ENCODE assay signal across 1 cellular context in genomic region chr11:62786318-62787004, GRCh38.
TF ChIP-seq lines count a peak whose summit lies in the region.

No MANE protein-coding gene starts in this region.

TF ChIP-seq in HepG2, 621 proteins besides CTCF, POLR2A, EP300 and RAD21 (continued from another document and continues in another):
- TF ChIP-seq, protein P1, sequence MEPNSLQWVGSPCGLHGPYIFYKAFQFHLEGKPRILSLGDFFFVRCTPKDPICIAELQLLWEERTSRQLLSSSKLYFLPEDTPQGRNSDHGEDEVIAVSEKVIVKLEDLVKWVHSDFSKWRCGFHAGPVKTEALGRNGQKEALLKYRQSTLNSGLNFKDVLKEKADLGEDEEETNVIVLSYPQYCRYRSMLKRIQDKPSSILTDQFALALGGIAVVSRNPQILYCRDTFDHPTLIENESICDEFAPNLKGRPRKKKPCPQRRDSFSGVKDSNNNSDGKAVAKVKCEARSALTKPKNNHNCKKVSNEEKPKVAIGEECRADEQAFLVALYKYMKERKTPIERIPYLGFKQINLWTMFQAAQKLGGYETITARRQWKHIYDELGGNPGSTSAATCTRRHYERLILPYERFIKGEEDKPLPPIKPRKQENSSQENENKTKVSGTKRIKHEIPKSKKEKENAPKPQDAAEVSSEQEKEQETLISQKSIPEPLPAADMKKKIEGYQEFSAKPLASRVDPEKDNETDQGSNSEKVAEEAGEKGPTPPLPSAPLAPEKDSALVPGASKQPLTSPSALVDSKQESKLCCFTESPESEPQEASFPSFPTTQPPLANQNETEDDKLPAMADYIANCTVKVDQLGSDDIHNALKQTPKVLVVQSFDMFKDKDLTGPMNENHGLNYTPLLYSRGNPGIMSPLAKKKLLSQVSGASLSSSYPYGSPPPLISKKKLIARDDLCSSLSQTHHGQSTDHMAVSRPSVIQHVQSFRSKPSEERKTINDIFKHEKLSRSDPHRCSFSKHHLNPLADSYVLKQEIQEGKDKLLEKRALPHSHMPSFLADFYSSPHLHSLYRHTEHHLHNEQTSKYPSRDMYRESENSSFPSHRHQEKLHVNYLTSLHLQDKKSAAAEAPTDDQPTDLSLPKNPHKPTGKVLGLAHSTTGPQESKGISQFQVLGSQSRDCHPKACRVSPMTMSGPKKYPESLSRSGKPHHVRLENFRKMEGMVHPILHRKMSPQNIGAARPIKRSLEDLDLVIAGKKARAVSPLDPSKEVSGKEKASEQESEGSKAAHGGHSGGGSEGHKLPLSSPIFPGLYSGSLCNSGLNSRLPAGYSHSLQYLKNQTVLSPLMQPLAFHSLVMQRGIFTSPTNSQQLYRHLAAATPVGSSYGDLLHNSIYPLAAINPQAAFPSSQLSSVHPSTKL (CRISPR knock-in tag; IDR thresholded peaks at IDR 0.05) = 0 out of 2 replicates have a peak, but pooled peaks have one; percentile 19
- TF ChIP-seq ZSCAN31 (CRISPR knock-in tag; IDR thresholded peaks at IDR 0.05; ENCODE audit: low read depth) (no peak), IKZF1 (IDR thresholded peaks at IDR 0.05) (no peak), ZNF552 (CRISPR knock-in tag; IDR thresholded peaks at IDR 0.05; ENCODE audit: borderline replicate concordance) (0 out of 2 replicates have a peak, but pooled peaks have one; percentile 63), ISL2 (CRISPR knock-in tag; IDR thresholded peaks at IDR 0.05) (0 out of 2 replicates have a peak, but pooled peaks have one; percentile 29), ZNF143 (CRISPR knock-in tag; IDR thresholded peaks at IDR 0.05) (no peak), ZNF614 (CRISPR knock-in tag; IDR thresholded peaks at IDR 0.05; ENCODE audit: borderline replicate concordance) (no peak), LCORL (IDR thresholded peaks at IDR 0.05) (no peak), LCORL (CRISPR knock-in tag; IDR thresholded peaks at IDR 0.05) (peak; percentile 61), BRD4 (CRISPR knock-in tag; IDR thresholded peaks at IDR 0.05) (peak; percentile 45; the same call in 1 of the 2 replicates), ZNF674 (CRISPR knock-in tag; IDR thresholded peaks at IDR 0.05; ENCODE audit: low read depth) (no peak), ZNF639 (CRISPR knock-in tag; conservative IDR thresholded peaks at IDR 0.05) (peak; percentile 76), HES4 (CRISPR knock-in tag; IDR thresholded peaks at IDR 0.05; ENCODE audit: borderline replicate concordance) (no peak), JUND (CRISPR knock-in tag; IDR thresholded peaks at IDR 0.05) (0 out of 2 replicates have a peak, but pooled peaks have one; percentile 47), ZNF354B (CRISPR knock-in tag; IDR thresholded peaks at IDR 0.05) (no peak), ZNF3 (CRISPR knock-in tag; IDR thresholded peaks at IDR 0.05) (no peak), THRA (CRISPR knock-in tag; IDR thresholded peaks at IDR 0.05; ENCODE audit: borderline replicate concordance) (peak; percentile 67; the same call in 1 of the 2 replicates), ZC3H13 (CRISPR knock-in tag; IDR thresholded peaks at IDR 0.05) (no peak), E2F2 (CRISPR knock-in tag; IDR thresholded peaks at IDR 0.05; ENCODE audit: borderline replicate concordance) (no peak), RBFOX2 (IDR thresholded peaks at IDR 0.05; ENCODE audit: low read depth, low read length) (no peak)
- TF ChIP-seq, protein P2, sequence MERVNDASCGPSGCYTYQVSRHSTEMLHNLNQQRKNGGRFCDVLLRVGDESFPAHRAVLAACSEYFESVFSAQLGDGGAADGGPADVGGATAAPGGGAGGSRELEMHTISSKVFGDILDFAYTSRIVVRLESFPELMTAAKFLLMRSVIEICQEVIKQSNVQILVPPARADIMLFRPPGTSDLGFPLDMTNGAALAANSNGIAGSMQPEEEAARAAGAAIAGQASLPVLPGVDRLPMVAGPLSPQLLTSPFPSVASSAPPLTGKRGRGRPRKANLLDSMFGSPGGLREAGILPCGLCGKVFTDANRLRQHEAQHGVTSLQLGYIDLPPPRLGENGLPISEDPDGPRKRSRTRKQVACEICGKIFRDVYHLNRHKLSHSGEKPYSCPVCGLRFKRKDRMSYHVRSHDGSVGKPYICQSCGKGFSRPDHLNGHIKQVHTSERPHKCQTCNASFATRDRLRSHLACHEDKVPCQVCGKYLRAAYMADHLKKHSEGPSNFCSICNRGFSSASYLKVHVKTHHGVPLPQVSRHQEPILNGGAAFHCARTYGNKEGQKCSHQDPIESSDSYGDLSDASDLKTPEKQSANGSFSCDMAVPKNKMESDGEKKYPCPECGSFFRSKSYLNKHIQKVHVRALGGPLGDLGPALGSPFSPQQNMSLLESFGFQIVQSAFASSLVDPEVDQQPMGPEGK (CRISPR knock-in tag; IDR thresholded peaks at IDR 0.05) = peak; percentile 34; the same call in 1 of the 2 replicates
- TF ChIP-seq, protein P3, sequence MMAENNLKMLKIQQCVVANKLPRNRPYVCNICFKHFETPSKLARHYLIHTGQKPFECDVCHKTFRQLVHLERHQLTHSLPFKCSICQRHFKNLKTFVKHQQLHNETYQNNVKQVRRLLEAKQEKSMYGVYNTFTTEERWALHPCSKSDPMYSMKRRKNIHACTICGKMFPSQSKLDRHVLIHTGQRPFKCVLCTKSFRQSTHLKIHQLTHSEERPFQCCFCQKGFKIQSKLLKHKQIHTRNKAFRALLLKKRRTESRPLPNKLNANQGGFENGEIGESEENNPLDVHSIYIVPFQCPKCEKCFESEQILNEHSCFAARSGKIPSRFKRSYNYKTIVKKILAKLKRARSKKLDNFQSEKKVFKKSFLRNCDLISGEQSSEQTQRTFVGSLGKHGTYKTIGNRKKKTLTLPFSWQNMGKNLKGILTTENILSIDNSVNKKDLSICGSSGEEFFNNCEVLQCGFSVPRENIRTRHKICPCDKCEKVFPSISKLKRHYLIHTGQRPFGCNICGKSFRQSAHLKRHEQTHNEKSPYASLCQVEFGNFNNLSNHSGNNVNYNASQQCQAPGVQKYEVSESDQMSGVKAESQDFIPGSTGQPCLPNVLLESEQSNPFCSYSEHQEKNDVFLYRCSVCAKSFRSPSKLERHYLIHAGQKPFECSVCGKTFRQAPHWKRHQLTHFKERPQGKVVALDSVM (CRISPR knock-in tag; IDR thresholded peaks at IDR 0.05) = peak; percentile 64; the same call in 1 of the 2 replicates
- TF ChIP-seq, protein P4, sequence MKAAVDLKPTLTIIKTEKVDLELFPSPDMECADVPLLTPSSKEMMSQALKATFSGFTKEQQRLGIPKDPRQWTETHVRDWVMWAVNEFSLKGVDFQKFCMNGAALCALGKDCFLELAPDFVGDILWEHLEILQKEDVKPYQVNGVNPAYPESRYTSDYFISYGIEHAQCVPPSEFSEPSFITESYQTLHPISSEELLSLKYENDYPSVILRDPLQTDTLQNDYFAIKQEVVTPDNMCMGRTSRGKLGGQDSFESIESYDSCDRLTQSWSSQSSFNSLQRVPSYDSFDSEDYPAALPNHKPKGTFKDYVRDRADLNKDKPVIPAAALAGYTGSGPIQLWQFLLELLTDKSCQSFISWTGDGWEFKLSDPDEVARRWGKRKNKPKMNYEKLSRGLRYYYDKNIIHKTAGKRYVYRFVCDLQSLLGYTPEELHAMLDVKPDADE (CRISPR knock-in tag; IDR thresholded peaks at IDR 0.05) = 0 out of 2 replicates have a peak, but pooled peaks have one; percentile 3
- TF ChIP-seq, protein P5, sequence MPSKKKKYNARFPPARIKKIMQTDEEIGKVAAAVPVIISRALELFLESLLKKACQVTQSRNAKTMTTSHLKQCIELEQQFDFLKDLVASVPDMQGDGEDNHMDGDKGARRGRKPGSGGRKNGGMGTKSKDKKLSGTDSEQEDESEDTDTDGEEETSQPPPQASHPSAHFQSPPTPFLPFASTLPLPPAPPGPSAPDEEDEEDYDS (CRISPR knock-in tag; IDR thresholded peaks at IDR 0.05) = no peak
- TF ChIP-seq, protein P6, sequence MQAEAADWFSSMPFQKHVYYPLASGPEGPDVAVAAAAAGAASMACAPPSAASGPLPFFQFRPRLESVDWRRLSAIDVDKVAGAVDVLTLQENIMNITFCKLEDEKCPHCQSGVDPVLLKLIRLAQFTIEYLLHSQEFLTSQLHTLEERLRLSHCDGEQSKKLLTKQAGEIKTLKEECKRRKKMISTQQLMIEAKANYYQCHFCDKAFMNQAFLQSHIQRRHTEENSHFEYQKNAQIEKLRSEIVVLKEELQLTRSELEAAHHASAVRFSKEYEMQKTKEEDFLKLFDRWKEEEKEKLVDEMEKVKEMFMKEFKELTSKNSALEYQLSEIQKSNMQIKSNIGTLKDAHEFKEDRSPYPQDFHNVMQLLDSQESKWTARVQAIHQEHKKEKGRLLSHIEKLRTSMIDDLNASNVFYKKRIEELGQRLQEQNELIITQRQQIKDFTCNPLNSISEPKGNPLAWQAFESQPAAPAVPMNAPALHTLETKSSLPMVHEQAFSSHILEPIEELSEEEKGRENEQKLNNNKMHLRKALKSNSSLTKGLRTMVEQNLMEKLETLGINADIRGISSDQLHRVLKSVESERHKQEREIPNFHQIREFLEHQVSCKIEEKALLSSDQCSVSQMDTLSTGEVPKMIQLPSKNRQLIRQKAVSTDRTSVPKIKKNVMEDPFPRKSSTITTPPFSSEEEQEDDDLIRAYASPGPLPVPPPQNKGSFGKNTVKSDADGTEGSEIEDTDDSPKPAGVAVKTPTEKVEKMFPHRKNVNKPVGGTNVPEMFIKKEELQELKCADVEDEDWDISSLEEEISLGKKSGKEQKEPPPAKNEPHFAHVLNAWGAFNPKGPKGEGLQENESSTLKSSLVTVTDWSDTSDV (CRISPR knock-in tag; IDR thresholded peaks at IDR 0.05) = no peak
- TF ChIP-seq, protein P7, sequence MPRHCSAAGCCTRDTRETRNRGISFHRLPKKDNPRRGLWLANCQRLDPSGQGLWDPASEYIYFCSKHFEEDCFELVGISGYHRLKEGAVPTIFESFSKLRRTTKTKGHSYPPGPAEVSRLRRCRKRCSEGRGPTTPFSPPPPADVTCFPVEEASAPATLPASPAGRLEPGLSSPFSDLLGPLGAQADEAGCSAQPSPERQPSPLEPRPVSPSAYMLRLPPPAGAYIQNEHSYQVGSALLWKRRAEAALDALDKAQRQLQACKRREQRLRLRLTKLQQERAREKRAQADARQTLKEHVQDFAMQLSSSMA (CRISPR knock-in tag; IDR thresholded peaks at IDR 0.05) = no peak
- TF ChIP-seq, protein P8, sequence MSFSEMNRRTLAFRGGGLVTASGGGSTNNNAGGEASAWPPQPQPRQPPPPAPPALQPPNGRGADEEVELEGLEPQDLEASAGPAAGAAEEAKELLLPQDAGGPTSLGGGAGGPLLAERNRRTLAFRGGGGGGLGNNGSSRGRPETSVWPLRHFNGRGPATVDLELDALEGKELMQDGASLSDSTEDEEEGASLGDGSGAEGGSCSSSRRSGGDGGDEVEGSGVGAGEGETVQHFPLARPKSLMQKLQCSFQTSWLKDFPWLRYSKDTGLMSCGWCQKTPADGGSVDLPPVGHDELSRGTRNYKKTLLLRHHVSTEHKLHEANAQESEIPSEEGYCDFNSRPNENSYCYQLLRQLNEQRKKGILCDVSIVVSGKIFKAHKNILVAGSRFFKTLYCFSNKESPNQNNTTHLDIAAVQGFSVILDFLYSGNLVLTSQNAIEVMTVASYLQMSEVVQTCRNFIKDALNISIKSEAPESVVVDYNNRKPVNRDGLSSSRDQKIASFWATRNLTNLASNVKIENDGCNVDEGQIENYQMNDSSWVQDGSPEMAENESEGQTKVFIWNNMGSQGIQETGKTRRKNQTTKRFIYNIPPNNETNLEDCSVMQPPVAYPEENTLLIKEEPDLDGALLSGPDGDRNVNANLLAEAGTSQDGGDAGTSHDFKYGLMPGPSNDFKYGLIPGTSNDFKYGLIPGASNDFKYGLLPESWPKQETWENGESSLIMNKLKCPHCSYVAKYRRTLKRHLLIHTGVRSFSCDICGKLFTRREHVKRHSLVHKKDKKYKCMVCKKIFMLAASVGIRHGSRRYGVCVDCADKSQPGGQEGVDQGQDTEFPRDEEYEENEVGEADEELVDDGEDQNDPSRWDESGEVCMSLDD (CRISPR knock-in tag; IDR thresholded peaks at IDR 0.05; ENCODE audit: borderline replicate concordance) = no peak; the same call in 1 of the 2 replicates
